ENCODE assay signal across 15 cellular contexts in the genomic region with DNA sequence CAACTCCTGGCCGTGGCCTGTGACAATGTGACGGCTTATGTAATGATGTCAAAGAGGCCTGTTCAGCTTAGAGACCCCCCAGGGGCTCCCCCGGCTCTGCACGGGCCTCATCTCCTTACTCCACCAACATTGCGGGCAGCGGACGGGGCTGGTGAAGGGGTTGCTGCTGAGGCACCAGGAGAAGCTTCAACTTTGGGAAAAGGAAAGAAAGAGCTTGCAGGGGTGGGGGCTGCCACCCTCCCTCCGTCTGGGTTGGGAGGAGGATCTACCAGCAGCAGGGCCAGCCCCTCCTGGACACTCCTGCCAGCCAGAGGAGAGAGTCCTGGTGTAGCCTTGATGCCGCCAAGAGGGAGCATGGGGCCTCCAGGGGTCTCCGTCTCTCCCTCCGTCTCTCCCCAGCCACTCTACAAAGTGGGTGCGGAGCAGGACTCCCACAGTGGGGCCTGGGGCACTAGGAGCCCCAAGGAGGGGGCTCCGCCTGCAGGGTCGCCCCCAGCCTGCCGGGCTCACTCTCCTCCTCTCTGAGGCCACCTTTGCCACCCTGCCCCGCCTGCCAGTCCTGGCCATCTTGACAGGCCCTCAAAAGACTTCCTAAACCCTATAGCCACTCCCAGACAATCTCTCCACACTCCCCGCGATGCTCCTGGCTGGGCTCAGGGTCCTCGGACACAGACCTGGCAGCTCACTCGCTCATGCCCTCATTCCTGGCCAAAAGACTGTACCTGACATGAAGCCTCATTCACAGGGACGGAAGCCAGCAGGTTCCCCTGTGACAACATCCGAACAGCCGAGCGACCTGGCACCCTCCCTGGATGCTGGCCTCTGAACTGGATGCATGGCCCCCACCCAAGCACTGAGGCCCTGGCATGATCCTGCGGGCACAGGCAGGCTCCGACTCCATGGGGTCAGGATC.
"Had no signal": no experiment of that assay in that cellular context is flagged by ENCODE, and none has a peak within 500 bp of the region (broad histone marks: within the 10 kb centered on the region; RNA-seq: fewer than 3 reads in every experiment).

No MANE protein-coding gene starts in this region.

- H3K27me3 ChIP-seq: SJSA1 had no signal

- H3K9me3 ChIP-seq: lower lobe of right lung, SJSA1 had no signal

- H3K4me3 Mint-ChIP-seq: activated CD4-positive, alpha-beta memory T cell treated with anti-CD3 and anti-CD28 coated beads, Interleukin-2, amount 10 ng/mL, durations not matched to agents 7 days and 5 days; activated CD4-positive, alpha-beta T cell treated with anti-CD3 and anti-CD28 coated beads for 36 hours; activated naive CD8-positive, alpha-beta T cell treated with anti-CD3 and anti-CD28 coated beads, Interleukin-2, amount 10 ng/mL, durations not matched to agents 7 days and 5 days; activated T-cell treated with anti-CD3 and anti-CD28 coated beads, Interleukin-2, amount 50 U/mL, for 72 hours; natural killer cell treated with Interleukin-12 subunit alpha and Interleukin-12 subunit beta and Interleukin-15 and Interleukin-18, amount 100 ng/mL, for 72 hours had no signal

- DNase-seq: activated CD4-positive, alpha-beta memory T cell treated with anti-CD3 and anti-CD28 coated beads, Interleukin-2, amount 10 ng/mL, durations not matched to agents 7 days and 5 days; activated CD4-positive, alpha-beta T cell treated with anti-CD3 and anti-CD28 coated beads for 36 hours; activated gamma-delta T cell treated with Interleukin-2 at 50 U/mL for 16 hours; activated naive CD8-positive, alpha-beta T cell treated with anti-CD3 and anti-CD28 coated beads, Interleukin-2, amount 10 ng/mL, durations not matched to agents 7 days and 5 days; activated T-cell treated with anti-CD3 and anti-CD28 coated beads, Interleukin-2, amount 50 U/mL, for 72 hours; effector CD4-positive, alpha-beta T cell; foreskin melanocyte; stimulated activated CD4-positive, alpha-beta T cell treated with anti-CD3 and anti-CD28 coated beads, Interleukin-12 subunit alpha, Interleukin-12 subunit beta, amount 100 ng/mL, for 4 hours; stimulated activated naive CD8-positive, alpha-beta T cell treated with anti-CD3 and anti-CD28 coated beads, Interleukin-15, Interleukin-2, amounts not matched to agents 100 U/mL and 50 U/mL, for 24 hours; T-helper 9 cell had no signal

- H3K4me1 ChIP-seq: parathyroid adenoma, SJSA1 had no signal

- ATAC-seq: activated CD4-positive, alpha-beta T cell treated with anti-CD3 and anti-CD28 coated beads for 36 hours; activated T-cell treated with anti-CD3 and anti-CD28 coated beads, Interleukin-2, amount 50 U/mL, for 72 hours; natural killer cell treated with Interleukin-12 subunit alpha and Interleukin-12 subunit beta and Interleukin-15 and Interleukin-18, amount 100 ng/mL, for 72 hours; stimulated activated naive CD8-positive, alpha-beta T cell treated with anti-CD3 and anti-CD28 coated beads, Interleukin-15, Interleukin-2, amounts not matched to agents 100 U/mL and 50 U/mL, for 24 hours had no signal

- H3K9me3 Mint-ChIP-seq: activated CD4-positive, alpha-beta memory T cell treated with anti-CD3 and anti-CD28 coated beads, Interleukin-2, amount 10 ng/mL, durations not matched to agents 7 days and 5 days; activated naive CD8-positive, alpha-beta T cell treated with anti-CD3 and anti-CD28 coated beads, Interleukin-2, amount 10 ng/mL, durations not matched to agents 7 days and 5 days; activated T-cell treated with anti-CD3 and anti-CD28 coated beads, Interleukin-2, amount 50 U/mL, for 72 hours; natural killer cell treated with Interleukin-12 subunit alpha and Interleukin-12 subunit beta and Interleukin-15 and Interleukin-18, amount 100 ng/mL, for 72 hours had no signal

- H3K36me3 ChIP-seq: lower lobe of right lung, SJSA1 had no signal

- H3K27ac Mint-ChIP-seq: activated CD4-positive, alpha-beta memory T cell treated with anti-CD3 and anti-CD28 coated beads, Interleukin-2, amount 10 ng/mL, durations not matched to agents 7 days and 5 days; activated CD4-positive, alpha-beta T cell treated with anti-CD3 and anti-CD28 coated beads for 36 hours; activated naive CD8-positive, alpha-beta T cell treated with anti-CD3 and anti-CD28 coated beads, Interleukin-2, amount 10 ng/mL, durations not matched to agents 7 days and 5 days; activated T-cell treated with anti-CD3 and anti-CD28 coated beads, Interleukin-2, amount 50 U/mL, for 72 hours; natural killer cell treated with Interleukin-12 subunit alpha and Interleukin-12 subunit beta and Interleukin-15 and Interleukin-18, amount 100 ng/mL, for 72 hours had no signal

- H3K4me3 ChIP-seq: coronary artery, lower lobe of right lung, SJSA1 had no signal

- H3K27ac ChIP-seq: coronary artery, lower lobe of right lung, parathyroid adenoma, SJSA1 had no signal

- H3K27me3 Mint-ChIP-seq: activated CD4-positive, alpha-beta memory T cell treated with anti-CD3 and anti-CD28 coated beads, Interleukin-2, amount 10 ng/mL, durations not matched to agents 7 days and 5 days; activated naive CD8-positive, alpha-beta T cell treated with anti-CD3 and anti-CD28 coated beads, Interleukin-2, amount 10 ng/mL, durations not matched to agents 7 days and 5 days had no signal

- H3K4me1 Mint-ChIP-seq: activated CD4-positive, alpha-beta memory T cell treated with anti-CD3 and anti-CD28 coated beads, Interleukin-2, amount 10 ng/mL, durations not matched to agents 7 days and 5 days; activated naive CD8-positive, alpha-beta T cell treated with anti-CD3 and anti-CD28 coated beads, Interleukin-2, amount 10 ng/mL, durations not matched to agents 7 days and 5 days had no signal

- H3K36me3 Mint-ChIP-seq: activated naive CD8-positive, alpha-beta T cell treated with anti-CD3 and anti-CD28 coated beads, Interleukin-2, amount 10 ng/mL, durations not matched to agents 7 days and 5 days; natural killer cell treated with Interleukin-12 subunit alpha and Interleukin-12 subunit beta and Interleukin-15 and Interleukin-18, amount 100 ng/mL, for 72 hours had no signal
